21 cellular contexts compared by ENCODE assay signal in genomic region chr2:1488851-1489250, GRCh38.
DNase-seq lines count a peak whose midpoint lies in the region; ATAC-seq, FAIRE-seq and TF ChIP-seq lines count a peak whose summit lies in the region.
"Had no signal": no experiment of that assay in that cellular context is flagged by ENCODE, and none has a peak within 500 bp of the region (broad histone marks: within the 10 kb centered on the region; RNA-seq: fewer than 3 reads in every experiment).

No MANE protein-coding gene starts in this region.

- H3K27ac ChIP-seq in HCT116 (ENCODE audit: low read depth, low read length): peak overlapping the region; percentile 35; the same call in 1 of the 2 replicates
- H3K27ac ChIP-seq in neuronal stem cell (replicated peaks; ENCODE audit: low read length): no peak overlapping the region
- H3K27ac ChIP-seq: ascending aorta, heart left ventricle had no signal

- ATAC-seq in HCT116 (no peak), HG03045 (IDR thresholded peaks at IDR 0.05; ENCODE audit: unreplicated experiment) (no peak)
- ATAC-seq: activated naive CD4-positive, alpha-beta T cell treated with anti-CD3 and anti-CD28 coated beads, Interleukin-2, amount 50 U/mL, for 72 hours had no signal

- no CpG with 5 or more reads among the region's 6 CpGs for WGBS in neuronal stem cell (ENCODE audit: extremely low coverage in 2 of 2, insufficient read length in 2 of 2, insufficient replicate concordance in 1 of 2), 2 donors

- BruUV-seq in HCT116 (replicated peaks; lab: Mats Ljungman, UMichigan): no TSS peak

- RAD21 ChIA-PET in HCT116 (lab: Charles Lee; ENCODE audit: low non-redundant PET in 1 of 2, low total read pairs in 2 of 2, uncharacterized antibody in 2 of 2, unreplicated experiment in 2 of 2): no interaction called here

- H2AFZ ChIP-seq in HCT116 (ENCODE audit: low read depth, low read length, poor library complexity, severe bottlenecking): no peak overlapping the region
- no peak overlapping the region for H2AFZ ChIP-seq in neuronal stem cell (ENCODE audit: low read length)

- no peak overlapping the region for H2BK120ac ChIP-seq in neuronal stem cell (ENCODE audit: low read depth, low read length)

- peak; percentile 5 for FAIRE-seq in GM12891 (lab: Jason Lieb, UNC)
- peak; percentile 32 for FAIRE-seq in bronchial epithelial cell (lab: Jason Lieb, UNC)
- FAIRE-seq: GM12892, TTC549 had no signal

- H3K4me2 ChIP-seq in HCT116 (ENCODE audit: low read length) (no peak overlapping the region), neuronal stem cell (ENCODE audit: insufficient read depth, low read length, poor library complexity, severe bottlenecking) (no peak overlapping the region)

- peak overlapping the region; percentile 78 for H2BK5ac ChIP-seq in neuronal stem cell (ENCODE audit: low read length)

- TF ChIP-seq CTCF in HCT116 (IDR thresholded peaks at IDR 0.05 in 2 of 3, conservative IDR thresholded peaks at IDR 0.05 in 1 of 3; ENCODE audit: borderline replicate concordance in 1 of 3, insufficient read depth in 1 of 3, low read depth in 2 of 3, low read length in 2 of 3): no peak
- no peak for TF ChIP-seq CTCF in bronchial epithelial cell (IDR thresholded peaks at IDR 0.05; ENCODE audit: insufficient read depth, low read length, severe bottlenecking)

- no peak overlapping the region for H4K91ac ChIP-seq in neuronal stem cell (ENCODE audit: low read depth, low read length, poor library complexity)

- CTCF ChIA-PET in HCT116 (lab: Charles Lee): no interaction called here

- H3K36me3 ChIP-seq in HCT116 (ENCODE audit: control insufficient read depth in 1 of 2, insufficient read depth in 2 of 2, low read length in 2 of 2) (no peaks in the 10 kb centered on the region), bronchial epithelial cell (ENCODE audit: control insufficient read depth, insufficient read depth, low read length) (no peaks in the 10 kb centered on the region), neuronal stem cell (replicated peaks in 1 of 2; ENCODE audit: control insufficient read depth in 2 of 2, insufficient read depth in 2 of 2, low read length in 2 of 2) (no peaks in the 10 kb centered on the region)
- H3K36me3 ChIP-seq: ascending aorta had no signal

- peak overlapping the region; percentile 84 for H3K18ac ChIP-seq in neuronal stem cell (ENCODE audit: low read length)

- H2BK12ac ChIP-seq in neuronal stem cell (ENCODE audit: low read length): peak overlapping the region; percentile 36

- peak overlapping the region; percentile 7 for H3K4ac ChIP-seq in neuronal stem cell (ENCODE audit: low read length)

- TF ChIP-seq POLR2A in GM12891 (IDR thresholded peaks at IDR 0.05; ENCODE audit: low read depth, low read length) (no peak), HCT116 (IDR thresholded peaks at IDR 0.05; ENCODE audit: borderline replicate concordance, extremely low read depth, insufficient read depth, insufficient read length) (no peak)

- peak overlapping the region; percentile 3 for H3K23ac ChIP-seq in neuronal stem cell (ENCODE audit: low read depth, low read length, poor library complexity)

- no peaks in the 10 kb centered on the region for H3K79me1 ChIP-seq in neuronal stem cell (ENCODE audit: low read depth, low read length)

- intact Hi-C loops in HCT116 (cut with micrococcal nuclease): no loop called here

- H4K20me1 ChIP-seq in HCT116 (ENCODE audit: insufficient read depth): no peaks in the 10 kb centered on the region

- TF ChIP-seq RAD21 in HCT116 (IDR thresholded peaks at IDR 0.05; ENCODE audit: low read depth): no peak

- POLR2A ChIA-PET in HCT116 (lab: Charles Lee): no interaction called here

- no peak overlapping the region for H4K8ac ChIP-seq in neuronal stem cell (ENCODE audit: low read depth, low read length)

- H3K14ac ChIP-seq in neuronal stem cell (ENCODE audit: low read length): peak overlapping the region; percentile 3

- H3K27me3 ChIP-seq in HCT116 (ENCODE audit: insufficient read depth, low read length) (no peaks in the 10 kb centered on the region), bronchial epithelial cell (ENCODE audit: control insufficient read depth, insufficient read depth, low read length) (no peaks in the 10 kb centered on the region), neuronal stem cell (ENCODE audit: control insufficient read depth in 3 of 3, insufficient read depth in 3 of 3, low read depth in 1 of 3, low read length in 3 of 3) (no peaks in the 10 kb centered on the region)
- H3K27me3 ChIP-seq: ascending aorta, heart left ventricle had no signal

- H3K79me2 ChIP-seq in HCT116 (ENCODE audit: insufficient read depth, low read length): no peaks in the 10 kb centered on the region

- H3K9me3 ChIP-seq in HCT116 (ENCODE audit: control insufficient read depth in 1 of 2, insufficient read depth in 1 of 2, low read depth in 1 of 2, low read length in 2 of 2) (no peaks in the 10 kb centered on the region), neuronal stem cell (replicated peaks in 1 of 2; ENCODE audit: control insufficient read depth in 2 of 2, insufficient read depth in 1 of 2, low read depth in 1 of 2, low read length in 2 of 2) (no peaks in the 10 kb centered on the region)
- H3K9me3 ChIP-seq: ascending aorta, heart left ventricle had no signal

- H3K4me1 ChIP-seq in HCT116 (ENCODE audit: control insufficient read depth in 1 of 2, insufficient read depth in 2 of 2, low read length in 2 of 2): no peaks in the 10 kb centered on the region
- H3K4me1 ChIP-seq in neuronal stem cell (ENCODE audit: control insufficient read depth in 2 of 2, insufficient read depth in 1 of 2, low read depth in 1 of 2, low read length in 2 of 2): peaks cover 0 to 11% of the 10 kb centered on the region in 2 donors
- H3K4me1 ChIP-seq: ascending aorta, heart left ventricle had no signal

- H3K4me3 ChIP-seq in HCT116 (replicated peaks in 1 of 2; ENCODE audit: low read depth in 1 of 2, low read length in 2 of 2) (no peak overlapping the region), bronchial epithelial cell (ENCODE audit: low read depth, low read length) (no peak overlapping the region), neuronal stem cell (ENCODE audit: low read length in 2 of 2) (no peak overlapping the region)
- H3K4me3 ChIP-seq: ascending aorta, heart left ventricle had no signal

- peak overlapping the region; percentile 27 for H2AK5ac ChIP-seq in neuronal stem cell (ENCODE audit: low read depth, low read length)

- H3K9ac ChIP-seq in HCT116 (ENCODE audit: low read length): no peak overlapping the region
- no peak overlapping the region for H3K9ac ChIP-seq in neuronal stem cell (ENCODE audit: low read depth, low read length, poor library complexity)

- no peak for DNase-seq in GM12891 (ENCODE audit: insufficient read length, low spot score)
- DNase-seq in HCT116 (ENCODE audit: low read depth, low spot score): no peak
- DNase-seq in bronchial epithelial cell (ENCODE audit: low read depth): no peak
- DNase-seq in neuronal stem cell (ENCODE audit: low spot score): no peak
- no peak for DNase-seq in NCI-H748 treated with DMSO at 0.1 percent for 48 hours (lab: John Stamatoyannopoulos, UW)
- DNase-seq in DMS79 (lab: John Stamatoyannopoulos, UW): no peak
- DNase-seq in DMS114 treated with DMSO at 0.1 percent for 48 hours (lab: John Stamatoyannopoulos, UW; ENCODE audit: unreplicated experiment): no peak
- DNase-seq: activated CD4-positive, alpha-beta T cell treated with anti-CD3 and anti-CD28 coated beads for 1 hour; C1 segment of cervical spinal cord; kidney glomerular epithelial cell; NCI-H1105; NCI-H2029; NCI-H2227 treated with DMSO at 0.1 percent for 48 hours; stimulated activated CD4-positive, alpha-beta T cell treated with anti-CD3 and anti-CD28 coated beads, Interleukin-4, amount 100 ng/mL, for 4 hours; stimulated activated naive CD4-positive, alpha-beta T cell treated with Interleukin-2 at 50 U/mL for 16 hours had no signal

- no peaks in the 10 kb centered on the region for H3K9me2 ChIP-seq in HCT116 (ENCODE audit: insufficient read depth)

- H2BK15ac ChIP-seq in neuronal stem cell (ENCODE audit: low read length): peak overlapping the region; percentile 55

TF ChIP-seq in GM12891, 5 proteins besides CTCF, POLR2A, EP300 and RAD21:
- TF ChIP-seq SPI1 (IDR thresholded peaks at IDR 0.05; ENCODE audit: low read depth, low read length) (no peak), POLR2AphosphoS5 (IDR thresholded peaks at IDR 0.05; ENCODE audit: low read depth, low read length) (no peak), POU2F2 (IDR thresholded peaks at IDR 0.05; ENCODE audit: low read depth, low read length) (no peak), TAF1 (IDR thresholded peaks at IDR 0.05; ENCODE audit: low read depth, low read length) (no peak), PAX5 (IDR thresholded peaks at IDR 0.05; ENCODE audit: insufficient read depth, low read length, severe bottlenecking) (no peak)

TF ChIP-seq in HCT116, 20 proteins besides CTCF, POLR2A, EP300 and RAD21:
- TF ChIP-seq EGR1 (IDR thresholded peaks at IDR 0.05; ENCODE audit: low read depth) (no peak), SRF (IDR thresholded peaks at IDR 0.05; ENCODE audit: low read depth) (no peak), SIN3A (IDR thresholded peaks at IDR 0.05; ENCODE audit: low read depth) (no peak), ZFX (IDR thresholded peaks at IDR 0.05) (no peak), EZH2phosphoT487 (IDR thresholded peaks at IDR 0.05; ENCODE audit: borderline replicate concordance) (no peak), ELF1 (IDR thresholded peaks at IDR 0.05; ENCODE audit: borderline replicate concordance, low read depth) (no peak), JUND (IDR thresholded peaks at IDR 0.05) (no peak), ZNF274 (IDR thresholded peaks at IDR 0.05; ENCODE audit: low read depth, low read length) (no peak), EZH2 (IDR thresholded peaks at IDR 0.05) (no peak), POLR2AphosphoS5 (IDR thresholded peaks at IDR 0.05; ENCODE audit: low read depth, low read length) (no peak), CEBPB (IDR thresholded peaks at IDR 0.05; ENCODE audit: low read depth) (no peak)
TF ChIP-seq in HCT116: peak in this region for 0.
